Comparison of ENCODE assay signal across 20 cellular contexts in genomic region chr13:112781287-112781686, GRCh38.
DNase-seq lines count a peak whose midpoint lies in the region; ATAC-seq, FAIRE-seq and TF ChIP-seq lines count a peak whose summit lies in the region.
"Had no signal": no experiment of that assay in that cellular context is flagged by ENCODE, and none has a peak within 500 bp of the region (broad histone marks: within the 10 kb centered on the region; RNA-seq: fewer than 3 reads in every experiment).

No MANE protein-coding gene starts in this region.

- H3K36me3 Mint-ChIP-seq in astrocyte (ENCODE audit: low read depth, unreplicated experiment): peaks cover 3% of the 10 kb centered on the region
- H3K36me3 Mint-ChIP-seq in type B pancreatic cell: peaks cover 15% of the 10 kb centered on the region
- peaks cover 2 to 16% (median 9%) of the 10 kb centered on the region in 3 donors for H3K36me3 Mint-ChIP-seq in CD8-positive, alpha-beta memory T cell

- H3K9ac ChIP-seq in astrocyte (ENCODE audit: low read length): no peak overlapping the region

- H3K27ac Mint-ChIP-seq in astrocyte (ENCODE audit: unreplicated experiment): no peak overlapping the region
- no peak overlapping the region for H3K27ac Mint-ChIP-seq in type B pancreatic cell
- H3K27ac Mint-ChIP-seq in CD8-positive, alpha-beta memory T cell: no peak overlapping the region

- CTCF ChIA-PET in CD8-positive, alpha-beta memory T cell (lab: Charles Lee): no interaction called here

- DNase-seq in Right ventricle myocardium superior: no peak
- DNase-seq in left ventricle myocardium superior: no peak
- DNase-seq in astrocyte (ENCODE audit: low read depth): no peak
- DNase-seq in mesenteric fat pad (ENCODE audit: low spot score): peak; percentile 72
- DNase-seq in type B pancreatic cell (ENCODE audit: extremely low spot score, unreplicated experiment): peak; percentile 39
- DNase-seq in stimulated activated CD4-positive, alpha-beta T cell treated with anti-CD3 and anti-CD28 coated beads, Interleukin-15, amount 100 ng/mL, for 24 hours: no peak
- DNase-seq in CD8-positive, alpha-beta memory T cell: no peak
- DNase-seq in cortex of kidney (lab: John Stamatoyannopoulos, UW): no peak
- DNase-seq: activated naive CD4-positive, alpha-beta T cell; EL; NCI-H1436 treated with DMSO at 0.1 percent for 48 hours; NCI-H524; right lobe of liver had no signal

- intact Hi-C loops in Right ventricle myocardium superior (cut with DNase I): no loop called here
- intact Hi-C loops in left ventricle myocardium superior (cut with micrococcal nuclease): no loop called here

- no peaks in the 10 kb centered on the region for H4K20me1 ChIP-seq in astrocyte (ENCODE audit: insufficient read depth, low read length)

- H3K9me3 Mint-ChIP-seq in astrocyte (ENCODE audit: unreplicated experiment): peaks cover 2% of the 10 kb centered on the region
- H3K9me3 Mint-ChIP-seq in type B pancreatic cell: no peaks in the 10 kb centered on the region
- no peaks in the 10 kb centered on the region for H3K9me3 Mint-ChIP-seq in CD8-positive, alpha-beta memory T cell

- no peak overlapping the region for H3K27ac ChIP-seq in astrocyte (ENCODE audit: low read depth, low read length)
- no peak overlapping the region for H3K27ac ChIP-seq in CD8-positive, alpha-beta memory T cell (ENCODE audit: low read depth, low read length)
- H3K27ac ChIP-seq: right lobe of liver, SK-N-MC, VCaP had no signal

- peaks cover 8% of the 10 kb centered on the region for H3K4me1 ChIP-seq in astrocyte (ENCODE audit: insufficient read depth, low read length)
- H3K4me1 ChIP-seq in CD8-positive, alpha-beta memory T cell (ENCODE audit: insufficient read depth, low read length): no peaks in the 10 kb centered on the region
- H3K4me1 ChIP-seq: right lobe of liver had no signal

- no peaks in the 10 kb centered on the region for H3K27me3 ChIP-seq in astrocyte (ENCODE audit: insufficient read depth, low read length)
- no peaks in the 10 kb centered on the region for H3K27me3 ChIP-seq in CD8-positive, alpha-beta memory T cell (ENCODE audit: insufficient read depth, low read length, poor library complexity, severe bottlenecking)
- H3K27me3 ChIP-seq: cardiac muscle cell, right lobe of liver, uterus had no signal

- H3K36me3 ChIP-seq in astrocyte (ENCODE audit: insufficient read depth, low read length): no peaks in the 10 kb centered on the region
- H3K36me3 ChIP-seq in CD8-positive, alpha-beta memory T cell (ENCODE audit: insufficient read depth, low read length): no peaks in the 10 kb centered on the region
- H3K36me3 ChIP-seq: cardiac muscle cell, right lobe of liver, uterus had no signal

- TF ChIP-seq CTCF in astrocyte (IDR thresholded peaks at IDR 0.05; ENCODE audit: insufficient read depth, low read depth, low read length): no peak
- no peak for TF ChIP-seq CTCF in type B pancreatic cell (conservative IDR thresholded peaks at IDR 0.05)

- H2AFZ ChIP-seq in astrocyte (ENCODE audit: low read depth, low read length): peak overlapping the region; percentile 26

- peak overlapping the region; percentile 50 for H3K4me2 ChIP-seq in astrocyte (ENCODE audit: low read length)

- H3K27me3 Mint-ChIP-seq in astrocyte (ENCODE audit: low read depth, unreplicated experiment) (no peaks in the 10 kb centered on the region), type B pancreatic cell (no peaks in the 10 kb centered on the region)
- no peaks in the 10 kb centered on the region for H3K27me3 Mint-ChIP-seq in CD8-positive, alpha-beta memory T cell

- no peaks in the 10 kb centered on the region for H3K9me3 ChIP-seq in astrocyte (ENCODE audit: insufficient read depth, low read depth, low read length)
- no peaks in the 10 kb centered on the region for H3K9me3 ChIP-seq in CD8-positive, alpha-beta memory T cell (ENCODE audit: low read length)
- H3K9me3 ChIP-seq: right lobe of liver, uterus had no signal

- H3K4me3 ChIP-seq in astrocyte (ENCODE audit: insufficient read depth, low read depth, low read length): no peak overlapping the region
- no peak overlapping the region for H3K4me3 ChIP-seq in CD8-positive, alpha-beta memory T cell (ENCODE audit: low read length)
- H3K4me3 ChIP-seq: cardiac muscle cell, K562, right lobe of liver, SK-N-MC, uterus had no signal

- no peaks in the 10 kb centered on the region for H3K79me2 ChIP-seq in astrocyte (ENCODE audit: insufficient read depth, low read length)

- FAIRE-seq in astrocyte (lab: Jason Lieb, UNC): no peak
- FAIRE-seq: D721Med, K562 had no signal

- peaks cover 34% of the 10 kb centered on the region for H3K4me1 Mint-ChIP-seq in astrocyte (ENCODE audit: low read depth, unreplicated experiment)
- peaks cover 30% of the 10 kb centered on the region for H3K4me1 Mint-ChIP-seq in type B pancreatic cell (ENCODE audit: unreplicated experiment)
- H3K4me1 Mint-ChIP-seq in CD8-positive, alpha-beta memory T cell: peaks cover 10 to 19% (median 18%) of the 10 kb centered on the region in 3 donors

- ATAC-seq in Right ventricle myocardium superior (ENCODE audit: poor library complexity): peak; percentile 13
- no peak for ATAC-seq in left ventricle myocardium superior
- ATAC-seq: HCT116, K562 had no signal

- POLR2A ChIA-PET in CD8-positive, alpha-beta memory T cell (lab: Charles Lee): no interaction called here

- H3K4me3 Mint-ChIP-seq in astrocyte (ENCODE audit: unreplicated experiment): no peak overlapping the region
- no peak overlapping the region for H3K4me3 Mint-ChIP-seq in type B pancreatic cell
- H3K4me3 Mint-ChIP-seq in CD8-positive, alpha-beta memory T cell: no peak overlapping the region

Comparison
In these comparisons a context has a peak if more than half of its experiments do, and no peak if none do; other contexts are left out.
1. DNase-seq: peak in mesenteric fat pad (single experiment) and type B pancreatic cell (single experiment); none in Right ventricle myocardium superior (single experiment), left ventricle myocardium superior (single experiment), astrocyte (single experiment), stimulated activated CD4-positive, alpha-beta T cell treated with anti-CD3 and anti-CD28 coated beads, Interleukin-15, amount 100 ng/mL, for 24 hours (single experiment), CD8-positive, alpha-beta memory T cell (0 of 5) and cortex of kidney (single experiment).